8 cellular contexts compared by ENCODE assay signal in genomic region chr15:22978691-22979068, GRCh38. TPM values are rescaled to one million over a fixed set of nuclear protein-coding genes. Genes with fewer than 3 reads are reported as not detected.
DNase-seq lines count a peak whose midpoint lies in the region; ATAC-seq and TF ChIP-seq lines count a peak whose summit lies in the region.

No MANE protein-coding gene starts in this region.

- peaks cover 18 to 21% of the 10 kb centered on the region in 2 donors for H3K27me3 Mint-ChIP-seq in effector memory CD8-positive, alpha-beta T cell

- H3K36me3 ChIP-seq in ES-I3 (ENCODE audit: insufficient read depth, low read length) (no peaks in the 10 kb centered on the region), osteoblast (ENCODE audit: insufficient read depth, low read length) (no peaks in the 10 kb centered on the region)

- H3K27ac ChIP-seq in osteoblast (ENCODE audit: low read depth, low read length), result no peak overlapping the region

- H3K4me1 ChIP-seq in ES-I3 (ENCODE audit: insufficient read depth, low read length), result no peaks in the 10 kb centered on the region
- H3K4me1 ChIP-seq in osteoblast (ENCODE audit: insufficient read depth, low read length), result peaks cover 9% of the 10 kb centered on the region

- ATAC-seq in effector memory CD8-positive, alpha-beta T cell (replicated peaks), result no peak
- ATAC-seq in HG03175 (IDR thresholded peaks at IDR 0.05; ENCODE audit: unreplicated experiment), result no peak
- no peak for ATAC-seq in HG03280 (IDR thresholded peaks at IDR 0.05; ENCODE audit: unreplicated experiment)

- peak overlapping the region; percentile 99; the same call in 1 of the 2 replicates for H3K9ac ChIP-seq in ES-I3 (ENCODE audit: low read depth, low read length)

- H4K20me1 ChIP-seq in osteoblast (ENCODE audit: insufficient read depth, low read length), result peaks cover 57% of the 10 kb centered on the region

- H3K9me3 Mint-ChIP-seq in effector memory CD8-positive, alpha-beta T cell, result no peaks in the 10 kb centered on the region

- peak overlapping the region; percentile 84 to 90 for H3K4me3 Mint-ChIP-seq in effector memory CD8-positive, alpha-beta T cell

- peak overlapping the region in 1 of 2 donors; percentile 68 for H3K27ac Mint-ChIP-seq in effector memory CD8-positive, alpha-beta T cell

- H3K4me1 Mint-ChIP-seq in effector memory CD8-positive, alpha-beta T cell (ENCODE audit: low read depth in 2 of 2), result peaks cover 12 to 14% of the 10 kb centered on the region in 2 donors

- peak overlapping the region; percentile 98 for H3K4me3 ChIP-seq in osteoblast (ENCODE audit: insufficient read depth, low read length)

- peaks cover 3% of the 10 kb centered on the region for H3K36me3 Mint-ChIP-seq in effector memory CD8-positive, alpha-beta T cell (ENCODE audit: insufficient read depth)

- H3K79me2 ChIP-seq in osteoblast (ENCODE audit: insufficient read depth, low read length), result peaks cover 59% of the 10 kb centered on the region

- peak; percentile 49 for DNase-seq in NCI-H526 treated with DMSO at 0.1 percent for 48 hours (lab: John Stamatoyannopoulos, UW)
- no peak for DNase-seq in effector memory CD8-positive, alpha-beta T cell
- DNase-seq in osteoblast (ENCODE audit: insufficient read length, low spot score, missing footprints), result peak; percentile 82
- DNase-seq in kidney tubule cell (ENCODE audit: low spot score), result no peak
- no peak for DNase-seq in 8988T

- H3K27me3 ChIP-seq in osteoblast (ENCODE audit: insufficient read depth, low read length), result no peaks in the 10 kb centered on the region

- H2AFZ ChIP-seq in osteoblast (ENCODE audit: low read length), result no peak overlapping the region

- TF ChIP-seq CTCF in osteoblast (IDR thresholded peaks at IDR 0.05; ENCODE audit: extremely low read depth, low read depth, low read length), result no peak

- H3K4me2 ChIP-seq in osteoblast (ENCODE audit: insufficient read depth, low read length), result peak overlapping the region; percentile 91

- H3K9me3 ChIP-seq in ES-I3 (ENCODE audit: control insufficient read depth, insufficient read depth, low read length) (no peaks in the 10 kb centered on the region), osteoblast (ENCODE audit: low read depth, low read length) (no peaks in the 10 kb centered on the region)

RNA-seq across cellular contexts. Expression of gene CYFIP1, which starts 1.5 kb away (rescaled TPM):
- 104 and 107 TPM in 2 replicates for total RNA-seq in osteoblast

Comparison
In these comparisons a context has a peak if more than half of its experiments do, and no peak if none do; other contexts are left out.
1. DNase-seq: peak in NCI-H526 treated with DMSO at 0.1 percent for 48 hours (single experiment) and osteoblast (single experiment); none in effector memory CD8-positive, alpha-beta T cell (0 of 3), kidney tubule cell (single experiment) and 8988T (single experiment).